In the genomic region with DNA sequence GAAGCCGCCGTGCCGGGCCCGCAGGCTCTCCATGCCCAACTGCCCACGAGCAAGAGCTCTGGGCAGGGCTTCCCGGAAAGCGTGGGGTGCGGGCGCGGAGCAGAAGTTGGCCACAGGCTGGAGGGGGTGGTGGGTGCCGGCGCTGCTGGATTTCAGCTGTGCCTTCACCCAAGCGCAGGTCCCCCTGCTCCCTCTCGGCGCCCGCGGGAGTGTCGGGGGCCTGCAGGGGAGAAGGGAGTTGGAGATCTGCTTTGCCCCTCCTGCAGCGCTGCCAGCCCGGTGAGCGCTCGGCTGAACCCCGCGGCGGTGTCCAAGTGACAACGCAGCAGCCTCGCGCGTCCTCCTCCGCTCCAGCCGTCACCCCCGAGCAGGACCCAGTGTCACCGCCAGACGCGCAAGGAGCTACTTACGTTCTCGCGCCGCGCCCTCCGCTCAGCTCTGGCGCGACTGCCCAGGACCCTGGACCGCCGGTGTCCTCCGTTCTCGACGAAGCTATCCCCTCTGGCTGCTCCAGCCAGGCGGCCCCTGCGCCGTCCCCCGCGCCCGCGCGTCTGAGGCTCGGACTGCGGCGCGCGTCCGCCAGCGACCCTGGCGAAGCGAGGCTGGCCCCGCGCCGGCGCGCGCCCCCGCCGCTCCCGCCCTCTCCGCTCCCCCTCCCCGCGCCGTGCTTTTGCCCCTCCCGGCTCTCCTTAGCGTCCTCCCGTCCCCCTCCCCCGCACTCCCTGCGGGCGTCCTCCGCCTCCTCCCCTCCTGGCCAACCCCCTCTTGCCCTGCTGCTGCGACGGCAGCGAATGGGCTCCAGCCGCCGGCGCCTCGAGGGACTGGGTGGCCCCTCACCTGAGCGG, we compare ENCODE assay signal across 8 cellular contexts. TPM values are rescaled to one million over a fixed set of nuclear protein-coding genes. Genes with fewer than 3 reads are reported as not detected.
DNase-seq lines count a peak whose midpoint lies in the region; ATAC-seq, FAIRE-seq and TF ChIP-seq lines count a peak whose summit lies in the region.

A gene (minus strand): TSS at position 604 of the 845 bp plus-strand sequence. CDS start 216,372 bp downstream, outside the sequence.

- no peaks in the 10 kb centered on the region for H3K9me3 ChIP-seq in PC-3 (ENCODE audit: low read length)
- no peaks in the 10 kb centered on the region for H3K9me3 ChIP-seq in iPS-15b (ENCODE audit: control insufficient read depth, insufficient read depth, low read length)
- H3K9me3 ChIP-seq in gastrocnemius medialis: no peaks in the 10 kb centered on the region

- H3F3A ChIP-seq in PC-3 (ENCODE audit: low read length, unreplicated experiment): no peaks in the 10 kb centered on the region

- TF ChIP-seq POLR2A in GM12891 (IDR thresholded peaks at IDR 0.05; ENCODE audit: low read depth, low read length) (no peak), gastrocnemius medialis (IDR thresholded peaks at IDR 0.05) (no peak)

- no peaks in the 10 kb centered on the region for H4K20me1 ChIP-seq in PC-3 (ENCODE audit: low read length)

- BruUV-seq in PC-3 (replicated peaks; lab: Mats Ljungman, UMichigan): no TSS peak

- POLR2A ChIA-PET in PC-3 (lab: Charles Lee; ENCODE audit: unreplicated experiment): no interaction called here

- no peaks in the 10 kb centered on the region for H3K9me2 ChIP-seq in PC-3 (replicated peaks; ENCODE audit: low read length)

- in situ Hi-C loops in brain microvascular endothelial cell (cut with HindIII; ENCODE audit: low pct_ligation_motif_present, low sequenced_read_pairs) (loop anchor here (25.0 kb wide), 1 partner anchor 269 kb away; no protein-coding TSS in a partner anchor), gastrocnemius medialis (cut with MboI; ENCODE audit: low sequenced_read_pairs in 4 of 4) (no loop called here)

- peak; percentile 33 for ATAC-seq in PC-3
- no peak for ATAC-seq in gastrocnemius medialis

- H3K4me1 ChIP-seq in PC-3 (ENCODE audit: insufficient read depth, low read length) (no peaks in the 10 kb centered on the region), iPS-15b (ENCODE audit: control insufficient read depth, insufficient read depth, low read length) (peaks cover 9% of the 10 kb centered on the region), gastrocnemius medialis (peaks cover 0 to 13% of the 10 kb centered on the region in 2 donors)

- CTCF ChIA-PET in PC-3 (lab: Charles Lee): interaction anchor here (0.7 kb wide), 1 partner anchor 78 kb away, joined by 3 read pairs; no protein-coding TSS in a partner anchor

- no peak within 1 kb of the TSS for H2AFZ ChIP-seq in PC-3 (ENCODE audit: low read length)

- peak; percentile 39 for DNase-seq in GM12891 (ENCODE audit: insufficient read length, low spot score)
- peak; percentile 10 for DNase-seq in HTR-8/SVneo (ENCODE audit: insufficient read length, low spot score)
- DNase-seq in PC-3: no peak
- DNase-seq in brain microvascular endothelial cell: no peak
- DNase-seq in gastrocnemius medialis: no peak
- DNase-seq in RCC 7860 (ENCODE audit: low spot score): no peak
- DNase-seq in SKM-1 (lab: John Stamatoyannopoulos, UW; ENCODE audit: unreplicated experiment): no peak

- H3K4me3 ChIP-seq in PC-3 (ENCODE audit: low read length) (0 out of 2 replicates have a peak within 1 kb of the TSS, but pooled peaks have one; percentile 12), brain microvascular endothelial cell (ENCODE audit: low read depth, low read length) (peak within 1 kb of the TSS; percentile 55), iPS-15b (ENCODE audit: low read depth, low read length) (peak within 1 kb of the TSS; percentile 84), gastrocnemius medialis (peak within 1 kb of the TSS; percentile 44 to 58 (median 54))

- intact Hi-C loops in PC-3 (cut with micrococcal nuclease): no loop called here
- intact Hi-C loops in gastrocnemius medialis (cut with DNase I; ENCODE audit: low total_unique reads): no loop called here

- H3K36me3 ChIP-seq in PC-3 (ENCODE audit: low read depth, low read length) (no peaks in the 10 kb centered on the region), brain microvascular endothelial cell (replicated peaks) (no peaks in the 10 kb centered on the region), iPS-15b (ENCODE audit: control insufficient read depth, insufficient read depth, low read length) (no peaks in the 10 kb centered on the region), gastrocnemius medialis (no peaks in the 10 kb centered on the region)

- TF ChIP-seq CTCF in PC-3 (conservative IDR thresholded peaks at IDR 0.05; ENCODE audit: low read depth, low read length) (no peak), brain microvascular endothelial cell (IDR thresholded peaks at IDR 0.05; ENCODE audit: low read depth, low read length, missing control alignments) (no peak), gastrocnemius medialis (IDR thresholded peaks at IDR 0.05 in 4 of 5, conservative IDR thresholded peaks at IDR 0.05 in 1 of 5) (no peak)

- H3K79me2 ChIP-seq in PC-3 (ENCODE audit: low read length): no peaks in the 10 kb centered on the region

- H3K27ac ChIP-seq in PC-3 (ENCODE audit: low read length): no peak within 1 kb of the TSS
- no peak within 1 kb of the TSS for H3K27ac ChIP-seq in brain microvascular endothelial cell
- no peak within 1 kb of the TSS for H3K27ac ChIP-seq in gastrocnemius medialis

- FAIRE-seq in GM12891 (lab: Jason Lieb, UNC) (no peak), HTR-8/SVneo (lab: Jason Lieb, UNC) (no peak), RCC 7860 (lab: Jason Lieb, UNC) (no peak)

- peaks cover 48% of the 10 kb centered on the region for H3K27me3 ChIP-seq in PC-3 (ENCODE audit: low read length)
- H3K27me3 ChIP-seq in brain microvascular endothelial cell (replicated peaks): peaks cover 30% of the 10 kb centered on the region
- H3K27me3 ChIP-seq in iPS-15b (ENCODE audit: control insufficient read depth, insufficient read depth, low read length): peaks cover 45% of the 10 kb centered on the region
- H3K27me3 ChIP-seq in gastrocnemius medialis: peaks cover 39 to 60% (median 55%) of the 10 kb centered on the region in 3 donors

- no peak within 1 kb of the TSS for H3K9ac ChIP-seq in PC-3 (ENCODE audit: low read length)
- no peak within 1 kb of the TSS for H3K9ac ChIP-seq in iPS-15b (ENCODE audit: low read depth, low read length)

- peak within 1 kb of the TSS; percentile 46 for H3K4me2 ChIP-seq in PC-3 (ENCODE audit: low read length)

TF ChIP-seq in GM12891, 5 proteins besides CTCF, POLR2A, EP300 and RAD21:
- TF ChIP-seq TAF1 (IDR thresholded peaks at IDR 0.05; ENCODE audit: low read depth, low read length) (no peak), PAX5 (IDR thresholded peaks at IDR 0.05; ENCODE audit: insufficient read depth, low read length, severe bottlenecking) (no peak), SPI1 (IDR thresholded peaks at IDR 0.05; ENCODE audit: low read depth, low read length) (no peak), POLR2AphosphoS5 (IDR thresholded peaks at IDR 0.05; ENCODE audit: low read depth, low read length) (no peak), POU2F2 (IDR thresholded peaks at IDR 0.05; ENCODE audit: low read depth, low read length) (no peak)

RNA-seq across cellular contexts. Expression of the gene that starts here (rescaled TPM):
- 1.7 TPM for polyA plus RNA-seq in GM12891 (2012; ENCODE audit: low read depth, missing spikeins)
- total RNA-seq in PC-3 (2014; rRNA removed) (not detected in 2 replicates), gastrocnemius medialis (under 1 TPM in 3 of 4 donors, not detected in 1; 0.18 to 0.31 (median 0.23) TPM)

Comparison
In these comparisons a context has a peak if more than half of its experiments do, and no peak if none do; other contexts are left out.
1. Peak in ATAC-seq, H3K4me3 ChIP-seq and H3K4me2 ChIP-seq in PC-3; RNA of the gene not detected or under 1 TPM.
2. DNase-seq: peak in GM12891 (single experiment) and HTR-8/SVneo (single experiment); none in PC-3 (single experiment), brain microvascular endothelial cell (single experiment), gastrocnemius medialis (0 of 2), RCC 7860 (single experiment) and SKM-1 (single experiment).
3. H3K4me3 ChIP-seq: peak in every context shown above with its lines; median percentile 84 in iPS-15b; 55 in brain microvascular endothelial cell; 54 in gastrocnemius medialis; 12 in PC-3.